ENCODE assay signal across 21 cellular contexts in the genomic region with DNA sequence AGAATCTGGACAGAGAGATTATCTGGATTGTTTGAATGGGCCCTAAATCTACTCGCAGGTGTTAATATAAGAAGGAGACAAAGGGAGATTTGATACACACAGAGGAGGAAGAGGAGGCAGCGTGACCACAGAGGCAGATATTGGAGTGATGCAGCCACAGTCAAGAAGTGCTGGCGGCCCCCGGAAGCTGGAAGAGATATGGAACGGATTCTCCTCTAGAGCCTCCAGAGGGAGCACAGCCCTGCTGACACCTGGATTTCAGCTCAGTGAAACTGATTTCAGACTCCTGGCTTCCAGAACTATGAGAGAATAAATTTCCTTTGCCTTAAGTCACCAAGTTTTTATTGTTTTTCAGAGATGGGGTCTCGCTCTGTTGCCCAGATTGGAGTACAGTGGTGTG.
"Had no signal": no experiment of that assay in that cellular context is flagged by ENCODE, and none has a peak within 500 bp of the region (broad histone marks: within the 10 kb centered on the region; RNA-seq: fewer than 3 reads in every experiment).

No MANE protein-coding gene starts in this region.

- H3K27me3 Mint-ChIP-seq: activated CD4-positive, alpha-beta memory T cell treated with anti-CD3 and anti-CD28 coated beads, Interleukin-2, amount 10 ng/mL, durations not matched to agents 7 days and 5 days; memory B cell had no signal

- DNase-seq: activated CD4-positive, alpha-beta memory T cell treated with anti-CD3 and anti-CD28 coated beads, Interleukin-2, amount 10 ng/mL, durations not matched to agents 7 days and 5 days; activated effector memory CD4-positive, alpha-beta T cell treated with Interleukin-2 at 50 U/mL for 16 hours; activated T-cell treated with anti-CD3 and anti-CD28 coated beads, Interleukin-2, amount 50 U/mL, for 4 hours; caudate nucleus; hippocampal formation; left lung; mucosa of descending colon; natural killer cell; stimulated activated CD4-positive, alpha-beta T cell treated with anti-CD3 and anti-CD28 coated beads, Interleukin-15, amount 100 ng/mL, for 24 hours; stimulated activated CD4-positive, alpha-beta T cell treated with anti-CD3 and anti-CD28 coated beads, Interleukin-4, amount 100 ng/mL, for 1 hour; stimulated activated naive CD8-positive, alpha-beta T cell treated with anti-CD3 and anti-CD28 coated beads, Interleukin-15, Interleukin-2, amounts not matched to agents 100 U/mL and 50 U/mL, for 24 hours; T-helper 1 cell; upper lobe of left lung had no signal

- H3K27ac ChIP-seq: coronary artery, esophagus muscularis mucosa, left lung, neutrophil, right atrium auricular region had no signal

- H3K27me3 ChIP-seq: esophagus muscularis mucosa, left lung, neutrophil, right atrium auricular region, upper lobe of left lung had no signal

- ATAC-seq: activated naive CD4-positive, alpha-beta T cell treated with anti-CD3 and anti-CD28 coated beads, Interleukin-2, amount 50 U/mL, for 72 hours; activated T-cell treated with anti-CD3 and anti-CD28 coated beads, Interleukin-2, amount 50 U/mL, for 4 hours; mucosa of descending colon; natural killer cell; stimulated activated naive CD8-positive, alpha-beta T cell treated with anti-CD3 and anti-CD28 coated beads, Interleukin-15, Interleukin-2, amounts not matched to agents 100 U/mL and 50 U/mL, for 24 hours had no signal

- H3K4me3 Mint-ChIP-seq: activated CD4-positive, alpha-beta memory T cell treated with anti-CD3 and anti-CD28 coated beads, Interleukin-2, amount 10 ng/mL, durations not matched to agents 7 days and 5 days; activated T-cell treated with anti-CD3 and anti-CD28 coated beads, Interleukin-2, amount 50 U/mL, for 4 hours; memory B cell; natural killer cell had no signal

- H3K4me3 ChIP-seq: coronary artery, esophagus muscularis mucosa, left lung, mucosa of descending colon, right atrium auricular region, skin epidermis, upper lobe of left lung had no signal

- H3K36me3 Mint-ChIP-seq: activated naive CD4-positive, alpha-beta T cell treated with anti-CD3 and anti-CD28 coated beads, Interleukin-2, amount 50 U/mL, for 72 hours; memory B cell; natural killer cell had no signal

- H3K9me3 Mint-ChIP-seq: activated CD4-positive, alpha-beta memory T cell treated with anti-CD3 and anti-CD28 coated beads, Interleukin-2, amount 10 ng/mL, durations not matched to agents 7 days and 5 days; activated naive CD4-positive, alpha-beta T cell treated with anti-CD3 and anti-CD28 coated beads, Interleukin-2, amount 50 U/mL, for 72 hours; activated T-cell treated with anti-CD3 and anti-CD28 coated beads, Interleukin-2, amount 50 U/mL, for 4 hours; memory B cell; natural killer cell had no signal

- H3K36me3 ChIP-seq: left lung, neutrophil had no signal

- H3K9me3 ChIP-seq: esophagus muscularis mucosa, left lung, mucosa of descending colon, neutrophil, right atrium auricular region, upper lobe of left lung had no signal

- H3K27ac Mint-ChIP-seq: activated CD4-positive, alpha-beta memory T cell treated with anti-CD3 and anti-CD28 coated beads, Interleukin-2, amount 10 ng/mL, durations not matched to agents 7 days and 5 days; activated naive CD4-positive, alpha-beta T cell treated with anti-CD3 and anti-CD28 coated beads, Interleukin-2, amount 50 U/mL, for 72 hours; memory B cell; natural killer cell had no signal

- FAIRE-seq: keratinocyte had no signal
